Comparison of ENCODE assay signal across 1 cellular context in genomic region chr17:75652934-75653549, GRCh38.
TF ChIP-seq lines count a peak whose summit lies in the region.

No MANE protein-coding gene starts in this region.

TF ChIP-seq in GM12878, 131 proteins besides CTCF, POLR2A, EP300 and RAD21:
- no peak for TF ChIP-seq FOXK2 (IDR thresholded peaks at IDR 0.05)
- no peak for TF ChIP-seq IRF5 (IDR thresholded peaks at IDR 0.05; ENCODE audit: borderline replicate concordance)
- peak; percentile 24; the same call in 1 of the 2 replicates for TF ChIP-seq TCF12 (IDR thresholded peaks at IDR 0.05; ENCODE audit: low read depth, low read length)
- TF ChIP-seq ZNF274 (IDR thresholded peaks at IDR 0.05; ENCODE audit: insufficient read depth, insufficient read length) = no peak
- TF ChIP-seq SMAD1 (IDR thresholded peaks at IDR 0.05; ENCODE audit: low read depth, partially characterized antibody) = no peak
- peak; percentile 27; the same call in 1 of the 2 replicates for TF ChIP-seq SMC3 (IDR thresholded peaks at IDR 0.05; ENCODE audit: borderline replicate concordance, low read length)
- TF ChIP-seq RCOR1 (conservative IDR thresholded peaks at IDR 0.05; ENCODE audit: low read depth, low read length) = no peak
